12 cellular contexts compared by ENCODE assay signal in the genomic region with DNA sequence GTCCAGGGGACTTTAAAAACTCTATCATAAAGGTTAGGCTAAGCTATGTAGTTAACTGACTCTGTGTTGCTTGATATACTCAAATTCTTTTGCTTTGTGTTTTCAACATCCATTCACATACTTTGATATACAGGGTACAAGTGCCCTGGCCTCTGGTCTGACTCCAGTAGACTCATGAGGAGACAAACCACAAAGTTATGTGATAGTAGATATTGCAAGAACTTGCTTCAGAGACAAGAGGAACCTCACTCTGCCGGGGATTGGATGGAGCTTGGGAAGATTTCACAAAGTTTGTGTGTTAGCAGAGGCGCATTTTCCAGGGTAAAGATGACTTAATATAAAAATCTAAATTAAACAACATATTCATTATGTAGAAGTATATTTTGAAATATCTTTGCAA. TPM values are rescaled to one million over a fixed set of nuclear protein-coding genes. Genes with fewer than 3 reads are reported as not detected.
DNase-seq lines count a peak whose midpoint lies in the region; TF ChIP-seq lines count a peak whose summit lies in the region.
"Had no signal": no experiment of that assay in that cellular context is flagged by ENCODE, and none has a peak within 500 bp of the region (broad histone marks: within the 10 kb centered on the region; RNA-seq: fewer than 3 reads in every experiment).

No MANE protein-coding gene starts in this region.

- DNase-seq in AG04450 (ENCODE audit: low read depth, low spot score) (no peak), SKM-1 (lab: John Stamatoyannopoulos, UW; ENCODE audit: unreplicated experiment) (peak; percentile 42), iris pigment epithelial cell (ENCODE audit: low read depth) (peak; percentile 88), ascending aorta (ENCODE audit: low spot score in 2 of 2) (no peak), midbrain (lab: John Stamatoyannopoulos, UW) (no peak), ecto neural progenitor cell (ENCODE audit: low spot score) (no peak)
- DNase-seq in stimulated activated naive CD4-positive, alpha-beta T cell treated with Interleukin-2 at 50 U/mL for 16 hours (lab: John Stamatoyannopoulos, UW): no peak
- DNase-seq: activated CD4-positive, alpha-beta T cell treated with anti-CD3 and anti-CD28 coated beads for 1 hour; caudate nucleus; DMS153; NCI-H1436 treated with DMSO at 0.1 percent for 48 hours had no signal

- POLR2A ChIA-PET in AG04450 (lab: Yijun Ruan, JAX) (interaction anchor here (0.9 kb wide), 1 partner anchor 137 kb away, joined by 3 read pairs; no protein-coding TSS in a partner anchor), HEK293 (lab: Yijun Ruan, JAX) (interaction anchor here (0.7 kb wide), 1 partner anchor 318 kb away, joined by 5 read pairs; no protein-coding TSS in a partner anchor)

- H3K9me3 ChIP-seq in AG04450 (ENCODE audit: control insufficient read depth, insufficient read depth, low read length): no peaks in the 10 kb centered on the region
- no peaks in the 10 kb centered on the region for H3K9me3 ChIP-seq in HEK293 (ENCODE audit: control insufficient read depth, insufficient read depth, low read depth, low read length)
- no peaks in the 10 kb centered on the region for H3K9me3 ChIP-seq in ascending aorta

- TF ChIP-seq CTCF in AG04450 (IDR thresholded peaks at IDR 0.05; ENCODE audit: low read depth, low read length) (no peak), HEK293 (tag by site-specific recombination; IDR thresholded peaks at IDR 0.05) (no peak), ascending aorta (IDR thresholded peaks at IDR 0.05) (no peak)

- H3K4me1 ChIP-seq in HEK293 (ENCODE audit: control insufficient read depth, insufficient read depth, low read length): no peaks in the 10 kb centered on the region
- peaks cover 13 to 15% of the 10 kb centered on the region in 2 donors for H3K4me1 ChIP-seq in ascending aorta

- CTCF ChIA-PET in AG04450 (lab: Charles Lee): interaction anchor here (1.0 to 1.9 kb wide), 3 partner anchors 8 to 604 kb away, joined by 3 to 4 read pairs (median 3); no protein-coding TSS in a partner anchor
- CTCF ChIA-PET in HEK293 (lab: Yijun Ruan, JAX): interaction anchor here (1.0 kb wide), 1 partner anchor 11 kb away, joined by 3 read pairs; no protein-coding TSS in a partner anchor

- H3K27ac ChIP-seq in AG04450 (ENCODE audit: low read depth, low read length) (no peak overlapping the region), HEK293 (ENCODE audit: extremely low read depth, low read depth, low read length) (no peak overlapping the region), ascending aorta (peak overlapping the region in 1 of 2 donors; percentile 90)

- intact Hi-C loops in ascending aorta (cut with DNase I): loop anchor here (2.0 to 10.0 kb wide), 6 partner anchors 29 to 231 kb away; no protein-coding TSS in a partner anchor

- peak overlapping the region; percentile 69 for H3K4me3 ChIP-seq in AG04450 (ENCODE audit: low read depth, low read length)
- peak overlapping the region; percentile 77 for H3K4me3 ChIP-seq in HEK293 (ENCODE audit: low read depth, low read length)
- peak overlapping the region in 1 of 2 donors; percentile 72 for H3K4me3 ChIP-seq in ascending aorta

- H3K36me3 ChIP-seq in HEK293 (ENCODE audit: control insufficient read depth in 2 of 2, insufficient read depth in 1 of 2, low read length in 2 of 2) (no peaks in the 10 kb centered on the region), ascending aorta (no peaks in the 10 kb centered on the region)

- H3K27me3 ChIP-seq in AG04450 (ENCODE audit: control insufficient read depth, insufficient read depth, low read length) (no peaks in the 10 kb centered on the region), ascending aorta (no peaks in the 10 kb centered on the region)

TF ChIP-seq in HEK293, 187 proteins besides CTCF, POLR2A, EP300 and RAD21:
- TF ChIP-seq HOXC10 (CRISPR knock-in tag; IDR thresholded peaks at IDR 0.05) (no peak), KLF10 (tag by site-specific recombination; IDR thresholded peaks at IDR 0.05) (no peak), ZNF544 (tag by site-specific recombination; IDR thresholded peaks at IDR 0.05) (no peak), ZNF530 (tag by site-specific recombination; IDR thresholded peaks at IDR 0.05; ENCODE audit: low read depth) (no peak), ZNF24 (tag by site-specific recombination; IDR thresholded peaks at IDR 0.05) (no peak), KLF16 (tag by site-specific recombination; IDR thresholded peaks at IDR 0.05) (no peak), ZNF768 (tag by site-specific recombination; IDR thresholded peaks at IDR 0.05) (no peak), SALL2 (tag by site-specific recombination; IDR thresholded peaks at IDR 0.05; ENCODE audit: borderline replicate concordance) (no peak), ZNF521 (tag by site-specific recombination; IDR thresholded peaks at IDR 0.05) (no peak)
- TF ChIP-seq, protein P1, sequence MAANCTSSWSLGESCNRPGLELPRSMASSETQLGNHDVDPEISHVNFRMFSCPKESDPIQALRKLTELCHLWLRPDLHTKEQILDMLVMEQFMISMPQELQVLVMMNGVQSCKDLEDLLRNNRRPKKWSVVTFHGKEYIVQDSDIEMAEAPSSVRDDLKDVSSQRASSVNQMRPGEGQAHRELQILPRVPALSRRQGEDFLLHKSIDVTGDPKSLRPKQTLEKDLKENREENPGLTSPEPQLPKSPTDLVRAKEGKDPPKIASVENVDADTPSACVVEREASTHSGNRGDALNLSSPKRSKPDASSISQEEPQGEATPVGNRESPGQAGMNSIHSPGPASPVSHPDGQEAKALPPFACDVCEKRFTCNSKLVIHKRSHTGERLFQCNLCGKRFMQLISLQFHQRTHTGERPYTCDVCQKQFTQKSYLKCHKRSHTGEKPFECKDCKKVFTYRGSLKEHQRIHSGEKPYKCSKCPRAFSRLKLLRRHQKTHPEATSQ (tag by site-specific recombination; IDR thresholded peaks at IDR 0.05): no peak
- TF ChIP-seq, protein P2, sequence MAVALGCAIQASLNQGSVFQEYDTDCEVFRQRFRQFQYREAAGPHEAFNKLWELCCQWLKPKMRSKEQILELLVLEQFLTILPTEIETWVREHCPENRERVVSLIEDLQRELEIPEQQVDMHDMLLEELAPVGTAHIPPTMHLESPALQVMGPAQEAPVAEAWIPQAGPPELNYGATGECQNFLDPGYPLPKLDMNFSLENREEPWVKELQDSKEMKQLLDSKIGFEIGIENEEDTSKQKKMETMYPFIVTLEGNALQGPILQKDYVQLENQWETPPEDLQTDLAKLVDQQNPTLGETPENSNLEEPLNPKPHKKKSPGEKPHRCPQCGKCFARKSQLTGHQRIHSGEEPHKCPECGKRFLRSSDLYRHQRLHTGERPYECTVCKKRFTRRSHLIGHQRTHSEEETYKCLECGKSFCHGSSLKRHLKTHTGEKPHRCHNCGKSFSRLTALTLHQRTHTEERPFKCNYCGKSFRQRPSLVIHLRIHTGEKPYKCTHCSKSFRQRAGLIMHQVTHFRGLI (tag by site-specific recombination; IDR thresholded peaks at IDR 0.05): no peak

RNA-seq across cellular contexts. Expression of gene GORAB, which starts 1.4 kb away (rescaled TPM):
- polyA plus RNA-seq in AG04450 (2011; rRNA removed): 15.0 and 23.5 TPM in 2 replicates
- 12.9 and 19.5 TPM in 2 replicates for polyA minus RNA-seq in AG04450 (2011; rRNA and poly(A)+ RNA removed)
- total RNA-seq in ascending aorta: 4.9 TPM

Comparison
In these comparisons a context has a peak if more than half of its experiments do, and no peak if none do; other contexts are left out.
1. DNase-seq: peak in SKM-1 (single experiment) and iris pigment epithelial cell (single experiment); none in AG04450 (single experiment), ascending aorta (0 of 2), midbrain (single experiment), stimulated activated naive CD4-positive, alpha-beta T cell treated with Interleukin-2 at 50 U/mL for 16 hours (single experiment) and ecto neural progenitor cell (single experiment).